19 cellular contexts compared by ENCODE assay signal in genomic region chr2:1227289-1227900, GRCh38.
A peak's percentile ranks its signal among the peaks of the same experiment; 100 is the strongest.
DNase-seq lines count a peak whose midpoint lies in the region; ATAC-seq, FAIRE-seq and TF ChIP-seq lines count a peak whose summit lies in the region.
"Had no signal": no experiment of that assay in that cellular context is flagged by ENCODE, and none has a peak within 500 bp of the region (broad histone marks: within the 10 kb centered on the region; RNA-seq: fewer than 3 reads in every experiment).

No MANE protein-coding gene starts in this region.

- DNase-seq in left ventricle myocardium inferior (peak; percentile 59), right atrium auricular region (ENCODE audit: low spot score) (no peak), NCI-H345 (lab: John Stamatoyannopoulos, UW) (peak; percentile 92), left ventricle myocardium superior (peak; percentile 71), vagina (ENCODE audit: extremely low spot score in 2 of 2) (no peak), HTR-8/SVneo (ENCODE audit: insufficient read length, low spot score) (no peak), C1 segment of cervical spinal cord (lab: John Stamatoyannopoulos, UW) (no peak)
- DNase-seq: activated naive CD4-positive, alpha-beta T cell treated with Interleukin-2 at 50 U/mL for 16 hours; DMS53; gastrocnemius medialis; IMR-90; MG63; small intestine; stimulated activated CD4-positive, alpha-beta T cell treated with anti-CD3 and anti-CD28 coated beads, Interleukin-4, amount 100 ng/mL, for 1 hour; T-helper 1 cell had no signal

- peaks cover 8% of the 10 kb centered on the region for H3K4me1 ChIP-seq in left ventricle myocardium inferior
- no peaks in the 10 kb centered on the region for H3K4me1 ChIP-seq in right atrium auricular region
- no peaks in the 10 kb centered on the region for H3K4me1 ChIP-seq in vagina
- H3K4me1 ChIP-seq: gastrocnemius medialis had no signal

- no peaks in the 10 kb centered on the region for H3K36me3 ChIP-seq in left ventricle myocardium inferior
- no peaks in the 10 kb centered on the region for H3K36me3 ChIP-seq in right atrium auricular region
- no peaks in the 10 kb centered on the region for H3K36me3 ChIP-seq in vagina
- H3K36me3 ChIP-seq: gastrocnemius medialis, MG63 had no signal

- H3K4me3 ChIP-seq in left ventricle myocardium inferior: no peak overlapping the region
- no peak overlapping the region for H3K4me3 ChIP-seq in right atrium auricular region
- no peak overlapping the region for H3K4me3 ChIP-seq in vagina
- H3K4me3 ChIP-seq: gastrocnemius medialis, MG63 had no signal

- peaks cover 11% of the 10 kb centered on the region for H3K9me3 ChIP-seq in left ventricle myocardium inferior (replicated peaks)
- H3K9me3 ChIP-seq in right atrium auricular region: no peaks in the 10 kb centered on the region
- H3K9me3 ChIP-seq in vagina: no peaks in the 10 kb centered on the region
- H3K9me3 ChIP-seq: gastrocnemius medialis, MG63 had no signal

- intact Hi-C loops in left ventricle myocardium inferior (cut with micrococcal nuclease) (no loop called here), left ventricle myocardium superior (cut with micrococcal nuclease) (no loop called here), vagina (cut with DNase I) (no loop called here)

- FAIRE-seq in HTR-8/SVneo (lab: Jason Lieb, UNC): no peak
- FAIRE-seq: H1, small intestine had no signal

- no peak for TF ChIP-seq CTCF in left ventricle myocardium inferior (IDR thresholded peaks at IDR 0.05; ENCODE audit: borderline replicate concordance)
- no peak for TF ChIP-seq CTCF in right atrium auricular region (IDR thresholded peaks at IDR 0.05)
- no peak for TF ChIP-seq CTCF in vagina (IDR thresholded peaks at IDR 0.05)

- H3K27me3 ChIP-seq in left ventricle myocardium inferior (ENCODE audit: low read depth): peaks cover 14% of the 10 kb centered on the region
- H3K27me3 ChIP-seq in right atrium auricular region: no peaks in the 10 kb centered on the region
- no peaks in the 10 kb centered on the region for H3K27me3 ChIP-seq in vagina
- H3K27me3 ChIP-seq: gastrocnemius medialis, MG63 had no signal

- peak; percentile 83 for ATAC-seq in left ventricle myocardium superior
- no peak for ATAC-seq in HG03196 (IDR thresholded peaks at IDR 0.05; ENCODE audit: unreplicated experiment)

- no peak for TF ChIP-seq POLR2A in vagina (IDR thresholded peaks at IDR 0.05)

- peak overlapping the region; percentile 76 for H3K27ac ChIP-seq in left ventricle myocardium inferior (replicated peaks)
- H3K27ac ChIP-seq in right atrium auricular region: no peak overlapping the region
- no peak overlapping the region for H3K27ac ChIP-seq in vagina
- H3K27ac ChIP-seq: RWPE1, VCaP had no signal

Comparison
In these comparisons a context has a peak if more than half of its experiments do, and no peak if none do; other contexts are left out.
1. DNase-seq: peak in left ventricle myocardium inferior (single experiment), NCI-H345 (single experiment) and left ventricle myocardium superior (single experiment); none in right atrium auricular region (single experiment), vagina (0 of 2), HTR-8/SVneo (single experiment) and C1 segment of cervical spinal cord (0 of 14).